1 cellular context compared by ENCODE assay signal in genomic region chr1:19402031-19402430, GRCh38.
TF ChIP-seq lines count a peak whose summit lies in the region.

No MANE protein-coding gene starts in this region.

TF ChIP-seq in H1, 55 proteins besides CTCF, POLR2A, EP300 and RAD21:
- TF ChIP-seq NANOG (IDR thresholded peaks at IDR 0.05; ENCODE audit: insufficient read depth, low read depth, low read length, poor library complexity, severe bottlenecking) (no peak), SP2 (IDR thresholded peaks at IDR 0.05; ENCODE audit: low read length) (no peak), TCF12 (IDR thresholded peaks at IDR 0.05; ENCODE audit: low read depth, low read length) (no peak), CHD7 (IDR thresholded peaks at IDR 0.05; ENCODE audit: insufficient replicate concordance, low read length) (no peak), RBBP5 (IDR thresholded peaks at IDR 0.05; ENCODE audit: borderline replicate concordance, low read depth, low read length) (no peak), ATF2 (IDR thresholded peaks at IDR 0.05; ENCODE audit: low read length) (no peak), ASH2L (IDR thresholded peaks at IDR 0.05; ENCODE audit: low read length) (no peak), GABPA (IDR thresholded peaks at IDR 0.05; ENCODE audit: borderline replicate concordance, insufficient read depth, low read length) (no peak), SIX5 (IDR thresholded peaks at IDR 0.05; ENCODE audit: low read depth, low read length) (no peak)
